Comparison of ENCODE assay signal across 23 cellular contexts in genomic region chr1:51340380-51340779, GRCh38. TPM values are rescaled to one million over a fixed set of nuclear protein-coding genes. Genes with fewer than 3 reads are reported as not detected.
A peak's percentile ranks its signal among the peaks of the same experiment; 100 is the strongest.
DNase-seq lines count a peak whose midpoint lies in the region; ATAC-seq and TF ChIP-seq lines count a peak whose summit lies in the region.
"Had no signal": no experiment of that assay in that cellular context is flagged by ENCODE, and none has a peak within 500 bp of the region (broad histone marks: within the 10 kb centered on the region; RNA-seq: fewer than 3 reads in every experiment).

No MANE protein-coding gene starts in this region.

- peak; percentile 15 for DNase-seq in ELR (ENCODE audit: low read depth)
- peak; percentile 20 for DNase-seq in GM13976 (ENCODE audit: low spot score)
- DNase-seq in NB4 (ENCODE audit: low read depth): peak; percentile 21
- DNase-seq in endodermal cell: peak; percentile 58
- no peak for DNase-seq in left colon
- DNase-seq in HK-2 (ENCODE audit: unreplicated experiment): no peak
- DNase-seq: ACHN; Calu3; CD4-positive, alpha-beta memory T cell; DMS153; GDM1; KBM-7; NCI-H1105; NCI-H2029 treated with DMSO at 0.1 percent for 48 hours; NCI-H2171; NCI-H524 treated with DMSO at 0.1 percent for 48 hours; NCI-H82; Peyer's patch had no signal

- ATAC-seq in left colon (no peak), HG02852 (IDR thresholded peaks at IDR 0.05; ENCODE audit: unreplicated experiment) (no peak), HG02623 (IDR thresholded peaks at IDR 0.05; ENCODE audit: unreplicated experiment) (no peak)

- TF ChIP-seq CTCF in GM13976 (IDR thresholded peaks at IDR 0.05; ENCODE audit: borderline replicate concordance, control extremely low read depth, extremely low read depth, insufficient read depth, missing control alignments) (no peak), NB4 (IDR thresholded peaks at IDR 0.05; ENCODE audit: low read depth, low read length) (no peak), endodermal cell (conservative IDR thresholded peaks at IDR 0.05) (no peak)

- H3K9ac ChIP-seq in endodermal cell (ENCODE audit: extremely low read depth, low read length, poor library complexity, severe bottlenecking): no peak overlapping the region
- H3K9ac ChIP-seq: BLaER1 had no signal

- H3K9me3 Mint-ChIP-seq in endodermal cell: no peaks in the 10 kb centered on the region

- H3K27ac ChIP-seq in endodermal cell (ENCODE audit: low read depth, low read length): no peak overlapping the region
- H3K27ac ChIP-seq: BLaER1, Peyer's patch had no signal

- peaks cover 27% of the 10 kb centered on the region for H3K27me3 ChIP-seq in endodermal cell (ENCODE audit: control insufficient read depth, insufficient read depth, low read length, poor library complexity, severe bottlenecking)

- H3K9me3 ChIP-seq in endodermal cell (ENCODE audit: control insufficient read depth, low read length): no peaks in the 10 kb centered on the region
- H3K9me3 ChIP-seq: BLaER1, Peyer's patch had no signal

- H3K27me3 Mint-ChIP-seq in endodermal cell (ENCODE audit: insufficient read depth): peaks cover 20% of the 10 kb centered on the region

- no peak overlapping the region for H3K27ac Mint-ChIP-seq in endodermal cell
- H3K27ac Mint-ChIP-seq: CD4-positive, alpha-beta memory T cell had no signal

- TF ChIP-seq POLR2A in NB4 (IDR thresholded peaks at IDR 0.05; ENCODE audit: extremely low read depth, insufficient read length): no peak

- H3K36me3 ChIP-seq in endodermal cell (ENCODE audit: control insufficient read depth, insufficient read depth, low read length): no peaks in the 10 kb centered on the region
- H3K36me3 ChIP-seq: BLaER1, Peyer's patch had no signal

- H3K4me1 Mint-ChIP-seq in endodermal cell: peaks cover 17% of the 10 kb centered on the region

- intact Hi-C loops in left colon (cut with DNase I, micrococcal nuclease): no loop called here

- H3K4me1 ChIP-seq in endodermal cell (ENCODE audit: control insufficient read depth, insufficient read depth, low read length): peaks cover 4% of the 10 kb centered on the region
- H3K4me1 ChIP-seq: BLaER1 had no signal

- H3K4me3 ChIP-seq in NB4 (ENCODE audit: low read depth, low read length) (no peak overlapping the region), endodermal cell (ENCODE audit: low read length) (no peak overlapping the region)
- H3K4me3 ChIP-seq: BLaER1, Peyer's patch had no signal

- WGBS in endodermal cell (ENCODE audit: insufficient coverage in 1 of 2, insufficient read length in 1 of 2), 2 experiments: 96 to 100% methylated on average over 5 to 6 of the region's 6 CpGs

- in situ Hi-C loops in GM13976 (cut with MboI; ENCODE audit: low sequenced_read_pairs, unreplicated experiment): no loop called here

- no peak overlapping the region for H3K4me3 Mint-ChIP-seq in endodermal cell
- H3K4me3 Mint-ChIP-seq: CD4-positive, alpha-beta memory T cell had no signal

- H3K36me3 Mint-ChIP-seq in endodermal cell (ENCODE audit: low read depth): no peaks in the 10 kb centered on the region
- H3K36me3 Mint-ChIP-seq: CD4-positive, alpha-beta memory T cell had no signal

RNA-seq across cellular contexts. Expression of gene TTC39A, which starts 10.0 kb away (rescaled TPM):
- total RNA-seq in endodermal cell (10 to 100 TPM; 12.8 to 20.7 TPM), left colon (100 to 1,000 TPM in 1 of 2 donors, 10 to 100 TPM in 1; 80.4 to 114 TPM)
- polyA plus RNA-seq in endodermal cell (2013, experiment 1 of 2): 2.1 TPM
- polyA plus RNA-seq in endodermal cell (2013, experiment 2 of 2): 4.3 TPM
- total RNA-seq: CD4-positive, alpha-beta memory T cell; OCI-LY7; T-helper 1 cell treated with Interleukin-12 subunit alpha and Interleukin-12 subunit beta and Interleukin-4 antibody, amounts not matched to agents 30 ng/mL and 1 ng/mL, for 36 hours had no signal
- polyA plus RNA-seq: CD4-positive, alpha-beta memory T cell had no signal

Comparison
In these comparisons a context has a peak if more than half of its experiments do, and no peak if none do; other contexts are left out.
1. DNase-seq: peak in ELR (single experiment), GM13976 (single experiment), NB4 (single experiment) and endodermal cell (single experiment); none in left colon (0 of 2) and HK-2 (single experiment).